Comparison of ENCODE assay signal across 11 cellular contexts in genomic region chr17:1584167-1584566, GRCh38. TPM values are rescaled to one million over a fixed set of nuclear protein-coding genes. Genes with fewer than 3 reads are reported as not detected.
DNase-seq lines count a peak whose midpoint lies in the region; ATAC-seq, FAIRE-seq and TF ChIP-seq lines count a peak whose summit lies in the region.
"Had no signal": no experiment of that assay in that cellular context is flagged by ENCODE, and none has a peak within 500 bp of the region (broad histone marks: within the 10 kb centered on the region; RNA-seq: fewer than 3 reads in every experiment).

No MANE protein-coding gene starts in this region.

- TF ChIP-seq CTCF in Loucy (conservative IDR thresholded peaks at IDR 0.05; ENCODE audit: low read length): no peak
- TF ChIP-seq CTCF in K562 (IDR thresholded peaks at IDR 0.05 in 2 of 3, conservative IDR thresholded peaks at IDR 0.05 in 1 of 3; ENCODE audit: insufficient read depth in 2 of 3, low read depth in 1 of 3, low read length in 3 of 3): no peak
- TF ChIP-seq CTCF in gastrocnemius medialis (IDR thresholded peaks at IDR 0.05 in 4 of 5, conservative IDR thresholded peaks at IDR 0.05 in 1 of 5): no peak
- TF ChIP-seq CTCF in PC-9 (conservative IDR thresholded peaks at IDR 0.05): no peak

- BruUV-seq in K562 (replicated peaks; lab: Mats Ljungman, UMichigan): no TSS peak
- no TSS peak for BruUV-seq in PC-9 (replicated peaks; lab: Mats Ljungman, UMichigan)

- intact Hi-C loops in K562 (cut with micrococcal nuclease): no loop called here
- intact Hi-C loops in gastrocnemius medialis (cut with DNase I; ENCODE audit: low total_unique reads): no loop called here
- intact Hi-C loops in PC-9 (cut with micrococcal nuclease; ENCODE audit: unreplicated experiment): no loop called here

- H3K4me2 ChIP-seq in BLaER1 (peak overlapping the region; percentile 93), Loucy (ENCODE audit: low read depth, low read length, poor library complexity, severe bottlenecking) (peak overlapping the region; percentile 17), K562 (ENCODE audit: insufficient read depth, low read length) (no peak overlapping the region), PC-9 (no peak overlapping the region)

- H3K9ac ChIP-seq in BLaER1: peak overlapping the region; percentile 39; the same call in 1 of the 2 replicates
- peak overlapping the region; percentile 31 for H3K9ac ChIP-seq in Loucy (ENCODE audit: low read depth, low read length, poor library complexity, severe bottlenecking)
- no peak overlapping the region for H3K9ac ChIP-seq in K562 (ENCODE audit: insufficient read depth in 1 of 2, low read depth in 2 of 2, low read length in 2 of 2)

- WGBS in K562 (ENCODE audit: insufficient coverage, low coverage, missing lambda C conversion rate): 78% methylated on average over 6 of the region's 14 CpGs

- no peak for TF ChIP-seq RAD21 in K562 (CRISPR knock-in tag; conservative IDR thresholded peaks at IDR 0.05 in 1 of 2, IDR thresholded peaks at IDR 0.05 in 1 of 2)

- H3K9me3 ChIP-seq in BLaER1 (no peaks in the 10 kb centered on the region), Loucy (ENCODE audit: insufficient read depth, low read depth, low read length) (no peaks in the 10 kb centered on the region), K562 (replicated peaks; ENCODE audit: control insufficient read depth, insufficient read depth, low read depth, low read length) (no peaks in the 10 kb centered on the region), gastrocnemius medialis (no peaks in the 10 kb centered on the region), PC-9 (ENCODE audit: insufficient read depth, low read depth) (no peaks in the 10 kb centered on the region)
- H3K9me3 ChIP-seq: Caco-2 had no signal

- H3K27ac ChIP-seq in BLaER1: peak overlapping the region; percentile 78
- H3K27ac ChIP-seq in K562 (ENCODE audit: extremely low read depth, low read depth, low read length): no peak overlapping the region
- peak overlapping the region; percentile 31 to 95 (median 58) for H3K27ac ChIP-seq in gastrocnemius medialis
- H3K27ac ChIP-seq in PC-9: no peak overlapping the region

- in situ Hi-C loops in K562 (cut with MboI) (no loop called here), gastrocnemius medialis (cut with MboI; ENCODE audit: low sequenced_read_pairs in 4 of 4) (no loop called here)

- H3K79me2 ChIP-seq in Loucy (ENCODE audit: insufficient read depth, low read length): no peaks in the 10 kb centered on the region
- H3K79me2 ChIP-seq in K562 (ENCODE audit: control insufficient read depth, insufficient read depth, low read length): no peaks in the 10 kb centered on the region
- no peaks in the 10 kb centered on the region for H3K79me2 ChIP-seq in PC-9 (ENCODE audit: low read depth)

- H3K9me1 ChIP-seq in K562 (ENCODE audit: control insufficient read depth, insufficient read depth, low read length): no peaks in the 10 kb centered on the region

- DNase-seq in K562 (ENCODE audit: extremely low read depth in 1 of 4, low spot score in 3 of 4) (no peak), gastrocnemius medialis (no peak), T-helper 2 cell (no peak), PC-9 (no peak), iPS-NIHi11 (ENCODE audit: low spot score) (no peak), H4 (ENCODE audit: low spot score) (no peak)
- DNase-seq: ACHN; Caco-2; CD8-positive, alpha-beta memory T cell had no signal

- TF ChIP-seq POLR2A in K562 (conservative IDR thresholded peaks at IDR 0.05) (no peak), gastrocnemius medialis (IDR thresholded peaks at IDR 0.05) (no peak)

- H2AFZ ChIP-seq in Loucy (ENCODE audit: low read length) (no peak overlapping the region), K562 (ENCODE audit: low read depth, low read length) (no peak overlapping the region), PC-9 (no peak overlapping the region)

- no peaks in the 10 kb centered on the region for H3K27me3 ChIP-seq in BLaER1
- no peaks in the 10 kb centered on the region for H3K27me3 ChIP-seq in Loucy (ENCODE audit: insufficient read depth, low read length, poor library complexity, severe bottlenecking)
- no peaks in the 10 kb centered on the region for H3K27me3 ChIP-seq in K562 (ENCODE audit: control insufficient read depth in 2 of 2, insufficient read depth in 2 of 2, low read length in 2 of 2)
- H3K27me3 ChIP-seq in gastrocnemius medialis: no peaks in the 10 kb centered on the region
- no peaks in the 10 kb centered on the region for H3K27me3 ChIP-seq in PC-9 (ENCODE audit: insufficient read depth, low read depth)

- no peaks in the 10 kb centered on the region for H3F3A ChIP-seq in Loucy (ENCODE audit: low read depth)
- peaks cover 3% of the 10 kb centered on the region; the same call in 1 of the 2 replicates for H3F3A ChIP-seq in PC-9 (ENCODE audit: insufficient read depth, low read depth)

- no peak overlapping the region for H3K4me3 ChIP-seq in BLaER1
- H3K4me3 ChIP-seq in Loucy (ENCODE audit: low read length, poor library complexity, severe bottlenecking): no peak overlapping the region
- H3K4me3 ChIP-seq in K562: no peak overlapping the region
- H3K4me3 ChIP-seq in gastrocnemius medialis: no peak overlapping the region
- H3K4me3 ChIP-seq in PC-9: no peak overlapping the region

- CTCF ChIA-PET in K562 (lab: Yijun Ruan, JAX; ENCODE audit: low intra/inter-chr PET ratio) (no interaction called here), PC-9 (lab: Charles Lee) (no interaction called here)

- H3K36me3 ChIP-seq in BLaER1 (peaks cover 17% of the 10 kb centered on the region), Loucy (ENCODE audit: insufficient read depth, low read length) (peaks cover 5% of the 10 kb centered on the region; the same call in 1 of the 2 replicates), K562 (ENCODE audit: control insufficient read depth, insufficient read depth, low read length) (no peaks in the 10 kb centered on the region), gastrocnemius medialis (peaks cover 0 to 17% of the 10 kb centered on the region in 2 donors), PC-9 (ENCODE audit: low read depth) (no peaks in the 10 kb centered on the region)

- FAIRE-seq in K562 (lab: Jason Lieb, UNC): no peak

- no peak for ATAC-seq in K562
- ATAC-seq in gastrocnemius medialis: no peak

- H4K20me1 ChIP-seq in BLaER1 (no peaks in the 10 kb centered on the region), Loucy (ENCODE audit: insufficient read depth, low read length, poor library complexity, severe bottlenecking) (no peaks in the 10 kb centered on the region), K562 (replicated peaks; ENCODE audit: control insufficient read depth, insufficient read depth, low read length) (no peaks in the 10 kb centered on the region), PC-9 (ENCODE audit: insufficient read depth) (no peaks in the 10 kb centered on the region)

- POLR2A ChIA-PET in K562 (lab: Yijun Ruan, JAX): no interaction called here
- POLR2A ChIA-PET in PC-9 (lab: Charles Lee; ENCODE audit: unreplicated experiment): no interaction called here

- no peaks in the 10 kb centered on the region for H3K9me2 ChIP-seq in Loucy (replicated peaks; ENCODE audit: low read depth, low read length)
- H3K9me2 ChIP-seq in PC-9 (ENCODE audit: insufficient read depth): no peaks in the 10 kb centered on the region

- H3K4me1 ChIP-seq in BLaER1 (peaks cover 100% of the 10 kb centered on the region), Loucy (ENCODE audit: insufficient read depth, low read length, poor library complexity, severe bottlenecking) (peaks cover 6% of the 10 kb centered on the region), K562 (replicated peaks in 1 of 2; ENCODE audit: control insufficient read depth in 2 of 2, insufficient read depth in 2 of 2, low read length in 2 of 2) (peaks cover 0 to 22% of the 10 kb centered on the region in 2 experiments; a peak in 2 of 5 replicates), gastrocnemius medialis (peaks cover 36 to 53% of the 10 kb centered on the region in 2 donors), PC-9 (replicated peaks; ENCODE audit: insufficient read depth) (peaks cover 3% of the 10 kb centered on the region)

- no peak for TF ChIP-seq EP300 in K562 (IDR thresholded peaks at IDR 0.05; ENCODE audit: low read length)

RNA-seq across cellular contexts. Expression of gene PITPNA, which starts 21.6 kb away (rescaled TPM):
- total RNA-seq in K562 (2011; cell fraction: chromatin; rRNA removed; ENCODE audit: low replicate concordance): 34.8 and 41.3 TPM in 2 replicates
- 14.2 and 16.3 TPM in 2 replicates for total RNA-seq in K562 (2011; cell fraction: nucleolus; rRNA removed)
- 27.9 and 46.9 TPM in 2 replicates for total RNA-seq in K562 (2011; cell fraction: nucleoplasm; rRNA removed)
- total RNA-seq in K562 (2014; rRNA removed) (17.3 and 33.9 TPM in 2 replicates), K562 (2014; rRNA removed; fragmentation: Illumina TruSeq; extraction: Trizol) (15.7 TPM in 2 replicates), K562 (2015; rRNA removed; fragmentation: Illumina TruSeq; extraction: Trizol) (13.0 and 16.6 TPM in 2 replicates), K562 (2021) (44.6 and 45.2 TPM in 2 replicates), gastrocnemius medialis (10 to 100 TPM in 3 of 4 donors, 1 to 10 TPM in 1; 9.4 to 24.3 (median 19.6) TPM), PC-9 (2021) (80.3 and 87.4 TPM in 2 replicates)
- polyA plus RNA-seq in K562 (2011; rRNA removed) (30.0 and 47.9 TPM in 2 replicates), K562 (2014; fragmentation: Illumina TruSeq; extraction: Trizol) (37.8 and 52.2 TPM in 2 replicates), K562 (2014; fragmentation: Nextera tagmentation; extraction: Ambion mirVana) (1 to 10 TPM; 7.2 to 8.8 TPM), K562 (2014; rRNA removed) (28.1 and 37.7 TPM in 2 replicates)
- 24.6 and 30.3 TPM in 2 replicates for polyA plus RNA-seq in K562 (2011; cell fraction: cytosol; rRNA removed)
- 26.2 and 26.6 TPM in 2 replicates for polyA plus RNA-seq in K562 (2011; cell fraction: nucleus; rRNA removed)
- polyA plus RNA-seq in K562 (2012): 33.5 and 37.0 TPM in 2 replicates
- 17.3 and 23.1 TPM in 2 replicates for polyA minus RNA-seq in K562 (2011; rRNA and poly(A)+ RNA removed)
- 12.8 and 14.8 TPM in 2 replicates for polyA minus RNA-seq in K562 (2011; cell fraction: cytosol; rRNA and poly(A)+ RNA removed)
- polyA minus RNA-seq in K562 (2011; cell fraction: nucleus; rRNA and poly(A)+ RNA removed): 3.4 and 5.3 TPM in 2 replicates
- 21.8 and 30.5 TPM in 2 replicates for total RNA-seq in H4 (2014; rRNA removed; shearing (Covaris generic))

RNA-seq across cellular contexts. Expression of gene SLC43A2, which starts 44.5 kb away (rescaled TPM):
- total RNA-seq in K562 (2011; cell fraction: chromatin; rRNA removed; ENCODE audit: low replicate concordance): 20.6 and 51.1 TPM in 2 replicates
- total RNA-seq in K562 (2011; cell fraction: nucleolus; rRNA removed): 34.0 and 41.2 TPM in 2 replicates
- total RNA-seq in K562 (2011; cell fraction: nucleoplasm; rRNA removed): 21.8 and 28.6 TPM in 2 replicates
- total RNA-seq in K562 (2014; rRNA removed) (6.2 and 6.6 TPM in 2 replicates), K562 (2014; rRNA removed; fragmentation: Illumina TruSeq; extraction: Trizol) (2.9 and 3.4 TPM in 2 replicates), K562 (2015; rRNA removed; fragmentation: Illumina TruSeq; extraction: Trizol) (2.5 TPM in 2 replicates), K562 (2021) (9.4 and 10.2 TPM in 2 replicates), gastrocnemius medialis (10 to 100 TPM; 26.9 to 96.9 (median 55.2) TPM), PC-9 (2021) (6.8 and 9.3 TPM in 2 replicates)
- polyA plus RNA-seq in K562 (2011; rRNA removed) (4.2 and 9.0 TPM in 2 replicates), K562 (2014; fragmentation: Illumina TruSeq; extraction: Trizol) (3.6 and 6.5 TPM in 2 replicates), K562 (2014; fragmentation: Nextera tagmentation; extraction: Ambion mirVana) (under 1 TPM; 0.03 to 0.04 TPM), K562 (2014; rRNA removed) (5.8 and 6.4 TPM in 2 replicates)
- 5.7 and 11.9 TPM in 2 replicates for polyA plus RNA-seq in K562 (2011; cell fraction: cytosol; rRNA removed)
- 5.7 and 7.6 TPM in 2 replicates for polyA plus RNA-seq in K562 (2011; cell fraction: nucleus; rRNA removed)
- polyA plus RNA-seq in K562 (2012): 5.3 and 6.5 TPM in 2 replicates
- 5.2 and 7.1 TPM in 2 replicates for polyA minus RNA-seq in K562 (2011; rRNA and poly(A)+ RNA removed)
- 5.4 and 11.7 TPM in 2 replicates for polyA minus RNA-seq in K562 (2011; cell fraction: cytosol; rRNA and poly(A)+ RNA removed)
- polyA minus RNA-seq in K562 (2011; cell fraction: nucleus; rRNA and poly(A)+ RNA removed): 7.9 TPM in 2 replicates
- 2.9 and 4.7 TPM in 2 replicates for total RNA-seq in H4 (2014; rRNA removed; shearing (Covaris generic))

Comparison
In these comparisons a context has a peak if more than half of its experiments do, and no peak if none do; other contexts are left out.
1. H3K27ac ChIP-seq: peak in BLaER1 (single experiment) and gastrocnemius medialis (4 of 4); none in K562 (single experiment) and PC-9 (single experiment).
2. H3K4me2 ChIP-seq: peak in BLaER1 (single experiment) and Loucy (single experiment); none in K562 (single experiment) and PC-9 (single experiment).
3. H3K9ac ChIP-seq: peak in BLaER1 (single experiment) and Loucy (single experiment); none in K562 (0 of 2).